23 cellular contexts compared by ENCODE assay signal in the genomic region with DNA sequence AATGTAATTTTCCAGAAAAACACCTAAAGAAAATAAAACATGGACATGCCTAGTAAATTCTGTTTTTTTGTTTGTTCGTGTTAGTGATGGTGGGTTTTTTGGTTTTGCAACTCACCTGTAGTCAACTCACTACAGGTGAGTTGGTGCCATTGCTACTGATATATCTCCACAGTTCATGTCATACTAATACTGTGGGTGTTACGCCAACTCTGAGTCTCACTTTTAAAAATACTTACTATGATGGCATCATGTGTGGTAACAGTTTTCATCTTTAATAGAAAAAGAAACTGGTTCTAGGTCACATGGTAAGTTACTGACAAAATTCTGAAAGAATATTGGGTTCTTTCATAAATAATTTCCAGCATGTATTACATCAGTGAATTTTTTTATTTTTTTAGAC. TPM values are rescaled to one million over a fixed set of nuclear protein-coding genes. Genes with fewer than 3 reads are reported as not detected.
DNase-seq lines count a peak whose midpoint lies in the region; ATAC-seq lines count a peak whose summit lies in the region.
"Had no signal": no experiment of that assay in that cellular context is flagged by ENCODE, and none has a peak within 500 bp of the region (broad histone marks: within the 10 kb centered on the region; RNA-seq: fewer than 3 reads in every experiment).

No MANE protein-coding gene starts in this region.

- H3K36me3 Mint-ChIP-seq in activated CD4-positive, alpha-beta T cell treated with anti-CD3 and anti-CD28 coated beads for 36 hours (ENCODE audit: low read depth): peaks cover 35% of the 10 kb centered on the region
- H3K36me3 Mint-ChIP-seq in stimulated activated effector memory CD8-positive, alpha-beta T cell treated with anti-CD3 and anti-CD28 coated beads, Interleukin-12 subunit alpha, Interleukin-12 subunit beta, amount 100 ng/mL, for 72 hours: peaks cover 63% of the 10 kb centered on the region

- no peaks in the 10 kb centered on the region for H3K27me3 Mint-ChIP-seq in activated CD4-positive, alpha-beta T cell treated with anti-CD3 and anti-CD28 coated beads for 36 hours
- no peaks in the 10 kb centered on the region for H3K27me3 Mint-ChIP-seq in stimulated activated naive CD8-positive, alpha-beta T cell treated with anti-CD3 and anti-CD28 coated beads, Interleukin-15, amount 100 ng/mL, for 72 hours
- H3K27me3 Mint-ChIP-seq: CD4-positive, alpha-beta memory T cell; CD4-positive, CD25-positive, alpha-beta regulatory T cell; CD8-positive, alpha-beta memory T cell had no signal

- peaks cover 22% of the 10 kb centered on the region for H3K4me1 Mint-ChIP-seq in activated CD4-positive, alpha-beta T cell treated with anti-CD3 and anti-CD28 coated beads for 36 hours
- H3K4me1 Mint-ChIP-seq in stimulated activated naive CD8-positive, alpha-beta T cell treated with anti-CD3 and anti-CD28 coated beads, Interleukin-15, amount 100 ng/mL, for 72 hours: no peaks in the 10 kb centered on the region
- no peaks in the 10 kb centered on the region for H3K4me1 Mint-ChIP-seq in stimulated activated effector memory CD8-positive, alpha-beta T cell treated with anti-CD3 and anti-CD28 coated beads, Interleukin-12 subunit alpha, Interleukin-12 subunit beta, amount 100 ng/mL, for 72 hours

- DNase-seq in activated CD4-positive, alpha-beta T cell treated with anti-CD3 and anti-CD28 coated beads for 36 hours: no peak
- no peak for DNase-seq in activated CD4-positive, alpha-beta T cell treated with anti-CD3 and anti-CD28 coated beads, Interleukin-2, amount 50 U/mL, for 1 hour
- no peak for DNase-seq in stimulated activated naive CD8-positive, alpha-beta T cell treated with anti-CD3 and anti-CD28 coated beads, Interleukin-15, amount 100 ng/mL, for 72 hours
- DNase-seq in stimulated activated naive CD8-positive, alpha-beta T cell treated with anti-CD3 and anti-CD28 coated beads, Interleukin-15, Interleukin-2, amounts not matched to agents 100 U/mL and 50 U/mL, for 24 hours: no peak
- DNase-seq in stimulated activated effector memory CD8-positive, alpha-beta T cell treated with anti-CD3 and anti-CD28 coated beads, Interleukin-12 subunit alpha, Interleukin-12 subunit beta, amount 100 ng/mL, for 72 hours (ENCODE audit: low spot score in 2 of 2): no peak
- DNase-seq: 8988T; ACHN; BE2C; C1 segment of cervical spinal cord; CD4-positive, alpha-beta memory T cell; CD4-positive, CD25-positive, alpha-beta regulatory T cell; CD8-positive, alpha-beta memory T cell; COR-L47; DMS 273 treated with DMSO at 0.1 percent for 48 hours; DMS153; DMS53; DMS79; DND-41; EL; GDM1 had no signal

- ATAC-seq in activated CD4-positive, alpha-beta T cell treated with anti-CD3 and anti-CD28 coated beads for 36 hours: peak; percentile 90
- ATAC-seq in stimulated activated naive CD8-positive, alpha-beta T cell treated with anti-CD3 and anti-CD28 coated beads, Interleukin-15, amount 100 ng/mL, for 72 hours: peak; percentile 74
- ATAC-seq in stimulated activated naive CD8-positive, alpha-beta T cell treated with anti-CD3 and anti-CD28 coated beads, Interleukin-15, Interleukin-2, amounts not matched to agents 100 U/mL and 50 U/mL, for 24 hours: no peak
- ATAC-seq in stimulated activated effector memory CD8-positive, alpha-beta T cell treated with anti-CD3 and anti-CD28 coated beads, Interleukin-12 subunit alpha, Interleukin-12 subunit beta, amount 100 ng/mL, for 72 hours: peak; percentile 71
- ATAC-seq in HG03460 (IDR thresholded peaks at IDR 0.05; ENCODE audit: unreplicated experiment): no peak
- ATAC-seq: GM12878 had no signal

- intact Hi-C loops in activated CD4-positive, alpha-beta T cell treated with anti-CD3 and anti-CD28 coated beads for 36 hours (cut with DNase I, micrococcal nuclease): no loop called here

- H3K27ac Mint-ChIP-seq in activated CD4-positive, alpha-beta T cell treated with anti-CD3 and anti-CD28 coated beads for 36 hours: no peak overlapping the region
- no peak overlapping the region for H3K27ac Mint-ChIP-seq in stimulated activated naive CD8-positive, alpha-beta T cell treated with anti-CD3 and anti-CD28 coated beads, Interleukin-15, amount 100 ng/mL, for 72 hours
- H3K27ac Mint-ChIP-seq in stimulated activated effector memory CD8-positive, alpha-beta T cell treated with anti-CD3 and anti-CD28 coated beads, Interleukin-12 subunit alpha, Interleukin-12 subunit beta, amount 100 ng/mL, for 72 hours: no peak overlapping the region
- H3K27ac Mint-ChIP-seq: CD4-positive, alpha-beta memory T cell; CD4-positive, CD25-positive, alpha-beta regulatory T cell; CD8-positive, alpha-beta memory T cell had no signal

- peaks cover 1% of the 10 kb centered on the region for H3K9me3 Mint-ChIP-seq in activated CD4-positive, alpha-beta T cell treated with anti-CD3 and anti-CD28 coated beads for 36 hours (ENCODE audit: low read depth)
- no peaks in the 10 kb centered on the region for H3K9me3 Mint-ChIP-seq in stimulated activated naive CD8-positive, alpha-beta T cell treated with anti-CD3 and anti-CD28 coated beads, Interleukin-15, amount 100 ng/mL, for 72 hours
- H3K9me3 Mint-ChIP-seq in stimulated activated effector memory CD8-positive, alpha-beta T cell treated with anti-CD3 and anti-CD28 coated beads, Interleukin-12 subunit alpha, Interleukin-12 subunit beta, amount 100 ng/mL, for 72 hours: no peaks in the 10 kb centered on the region
- H3K9me3 Mint-ChIP-seq: CD4-positive, alpha-beta memory T cell; CD8-positive, alpha-beta memory T cell had no signal

- CTCF ChIA-PET in activated CD4-positive, alpha-beta T cell treated with anti-CD3 and anti-CD28 coated beads for 36 hours (lab: Charles Lee): no interaction called here

- H3K4me3 Mint-ChIP-seq in activated CD4-positive, alpha-beta T cell treated with anti-CD3 and anti-CD28 coated beads for 36 hours: no peak overlapping the region
- no peak overlapping the region for H3K4me3 Mint-ChIP-seq in stimulated activated naive CD8-positive, alpha-beta T cell treated with anti-CD3 and anti-CD28 coated beads, Interleukin-15, amount 100 ng/mL, for 72 hours
- H3K4me3 Mint-ChIP-seq in stimulated activated effector memory CD8-positive, alpha-beta T cell treated with anti-CD3 and anti-CD28 coated beads, Interleukin-12 subunit alpha, Interleukin-12 subunit beta, amount 100 ng/mL, for 72 hours: no peak overlapping the region
- H3K4me3 Mint-ChIP-seq: CD14-positive monocyte; CD4-positive, alpha-beta memory T cell; CD4-positive, CD25-positive, alpha-beta regulatory T cell; CD8-positive, alpha-beta memory T cell had no signal

- POLR2A ChIA-PET in activated CD4-positive, alpha-beta T cell treated with anti-CD3 and anti-CD28 coated beads for 36 hours (lab: Charles Lee): no interaction called here

RNA-seq across cellular contexts. Expression of a gene that starts 38.0 kb away (rescaled TPM):
- 10 to 100 TPM; 36.5 to 46.7 TPM for total RNA-seq in activated CD4-positive, alpha-beta T cell treated with anti-CD3 and anti-CD28 coated beads for 36 hours

Comparison
In these comparisons a context has a peak if more than half of its experiments do, and no peak if none do; other contexts are left out.
1. ATAC-seq: peak in activated CD4-positive, alpha-beta T cell treated with anti-CD3 and anti-CD28 coated beads for 36 hours (single experiment), stimulated activated naive CD8-positive, alpha-beta T cell treated with anti-CD3 and anti-CD28 coated beads, Interleukin-15, amount 100 ng/mL, for 72 hours (single experiment) and stimulated activated effector memory CD8-positive, alpha-beta T cell treated with anti-CD3 and anti-CD28 coated beads, Interleukin-12 subunit alpha, Interleukin-12 subunit beta, amount 100 ng/mL, for 72 hours (single experiment); none in stimulated activated naive CD8-positive, alpha-beta T cell treated with anti-CD3 and anti-CD28 coated beads, Interleukin-15, Interleukin-2, amounts not matched to agents 100 U/mL and 50 U/mL, for 24 hours (single experiment) and HG03460 (single experiment).